ENCODE assay signal across 19 cellular contexts in genomic region chr22:37258810-37259472, GRCh38. TPM values are rescaled to one million over a fixed set of nuclear protein-coding genes. Genes with fewer than 3 reads are reported as not detected.
A peak's percentile ranks its signal among the peaks of the same experiment; 100 is the strongest.
DNase-seq lines count a peak whose midpoint lies in the region; FAIRE-seq and TF ChIP-seq lines count a peak whose summit lies in the region.
"Had no signal": no experiment of that assay in that cellular context is flagged by ENCODE, and none has a peak within 500 bp of the region (broad histone marks: within the 10 kb centered on the region; RNA-seq: fewer than 3 reads in every experiment).

No MANE protein-coding gene starts in this region.

- no peak overlapping the region for H3K4me3 Mint-ChIP-seq in T-helper 1 cell treated with Interleukin-12 subunit alpha and Interleukin-12 subunit beta and Interleukin-4 antibody, amounts not matched to agents 30 μg/mL and 1 μg/mL, for 36 hours
- H3K4me3 Mint-ChIP-seq: activated CD8-positive, alpha-beta T cell treated with anti-CD3 and anti-CD28 coated beads, Interleukin-2, amount 10 ng/mL, durations not matched to agents 7 days and 5 days had no signal

- H3K4me1 ChIP-seq in PC-9 (replicated peaks; ENCODE audit: insufficient read depth) (peaks cover 38% of the 10 kb centered on the region), hepatocyte (ENCODE audit: insufficient read depth) (peaks cover 15% of the 10 kb centered on the region), small intestine (ENCODE audit: control insufficient read depth in 2 of 2, insufficient read depth in 1 of 2, low read depth in 1 of 2, low read length in 1 of 2) (no peaks in the 10 kb centered on the region)
- H3K4me1 ChIP-seq: pancreas, thyroid gland had no signal

- 65% methylated on average over 14 of the region's 14 CpGs for WGBS in hepatocyte (ENCODE audit: low lambda C conversion rate, missing lambda C conversion rate)
- WGBS in small intestine, 3 donors, result 18 to 48% (median 37%) methylated on average over 14 of the region's 14 CpGs

- H3K27me3 Mint-ChIP-seq in T-helper 1 cell treated with Interleukin-12 subunit alpha and Interleukin-12 subunit beta and Interleukin-4 antibody, amounts not matched to agents 30 μg/mL and 1 μg/mL, for 36 hours (ENCODE audit: low read depth), result peaks cover 8% of the 10 kb centered on the region

- H3K9me2 ChIP-seq in PC-9 (ENCODE audit: insufficient read depth), result no peaks in the 10 kb centered on the region
- no peaks in the 10 kb centered on the region for H3K9me2 ChIP-seq in hepatocyte (replicated peaks; ENCODE audit: insufficient read depth)

- H3K4me2 ChIP-seq in PC-9 (peak overlapping the region; percentile 44), hepatocyte (peak overlapping the region; percentile 63)

- intact Hi-C loops in PC-9 (cut with micrococcal nuclease; ENCODE audit: unreplicated experiment), result loop anchor here (5.0 to 10.0 kb wide), 3 partner anchors 182 to 712 kb away; no protein-coding TSS in a partner anchor

- DNase-seq in T-helper 1 cell, result no peak
- no peak for DNase-seq in PC-9
- no peak for DNase-seq in hepatocyte (ENCODE audit: low spot score)
- DNase-seq in small intestine, result peak; percentile 38
- no peak for DNase-seq in NCI-H1417 treated with DMSO at 0.1 percent for 48 hours (lab: John Stamatoyannopoulos, UW)
- DNase-seq in NCI-H748 treated with DMSO at 0.1 percent for 48 hours (lab: John Stamatoyannopoulos, UW), result no peak
- no peak for DNase-seq in activated gamma-delta T cell treated with Interleukin-2 at 50 U/mL for 16 hours
- DNase-seq: activated CD8-positive, alpha-beta T cell treated with anti-CD3 and anti-CD28 coated beads, Interleukin-2, amount 10 ng/mL, durations not matched to agents 7 days and 5 days; cerebellar nuclear complex; NCI-H1105 treated with DMSO at 0.1 percent for 48 hours; NCI-H510A; pancreas; Right ventricle myocardium superior; thyroid gland had no signal

- H3K27ac Mint-ChIP-seq in T-helper 1 cell treated with Interleukin-12 subunit alpha and Interleukin-12 subunit beta and Interleukin-4 antibody, amounts not matched to agents 30 μg/mL and 1 μg/mL, for 36 hours, result peak overlapping the region; percentile 22
- H3K27ac Mint-ChIP-seq: activated CD8-positive, alpha-beta T cell treated with anti-CD3 and anti-CD28 coated beads, Interleukin-2, amount 10 ng/mL, durations not matched to agents 7 days and 5 days had no signal

- no peaks in the 10 kb centered on the region for H3K36me3 ChIP-seq in PC-9 (ENCODE audit: low read depth)
- H3K36me3 ChIP-seq in hepatocyte (replicated peaks; ENCODE audit: insufficient read depth, low read depth), result no peaks in the 10 kb centered on the region
- no peaks in the 10 kb centered on the region for H3K36me3 ChIP-seq in small intestine (ENCODE audit: control insufficient read depth in 2 of 2, insufficient read depth in 2 of 2, low read length in 2 of 2)
- H3K36me3 ChIP-seq: pancreas, thyroid gland had no signal

- CTCF ChIA-PET in PC-9 (lab: Charles Lee), result interaction anchor here (0.6 to 1.6 kb wide), 9 partner anchors 11 to 483 kb away, joined by 3 to 8 read pairs (median 4); partner anchors contain the start of gene IFT27

- peaks cover 39% of the 10 kb centered on the region for H3K4me1 Mint-ChIP-seq in T-helper 1 cell treated with Interleukin-12 subunit alpha and Interleukin-12 subunit beta and Interleukin-4 antibody, amounts not matched to agents 30 μg/mL and 1 μg/mL, for 36 hours (ENCODE audit: low read depth)

- no peak for TF ChIP-seq CTCF in PC-9 (conservative IDR thresholded peaks at IDR 0.05)
- no peak for TF ChIP-seq CTCF in hepatocyte (IDR thresholded peaks at IDR 0.05; ENCODE audit: poor library complexity)

- no peak overlapping the region for H2AFZ ChIP-seq in PC-9
- peak overlapping the region; percentile 13 for H2AFZ ChIP-seq in hepatocyte

- no peak for FAIRE-seq in small intestine (lab: Jason Lieb, UNC)
- FAIRE-seq: D721Med, pancreas had no signal

- peaks cover 21% of the 10 kb centered on the region for H3F3A ChIP-seq in PC-9 (ENCODE audit: insufficient read depth, low read depth)

- POLR2A ChIA-PET in PC-9 (lab: Charles Lee; ENCODE audit: unreplicated experiment), result interaction anchor here (0.7 kb wide), 1 partner anchor 493 kb away, joined by 4 read pairs; no protein-coding TSS in a partner anchor

- H3K36me3 Mint-ChIP-seq in T-helper 1 cell treated with Interleukin-12 subunit alpha and Interleukin-12 subunit beta and Interleukin-4 antibody, amounts not matched to agents 30 μg/mL and 1 μg/mL, for 36 hours (ENCODE audit: low read depth), result no peaks in the 10 kb centered on the region
- H3K36me3 Mint-ChIP-seq: activated naive CD4-positive, alpha-beta T cell treated with anti-CD3 and anti-CD28 coated beads, Interleukin-2, amount 50 U/mL, for 72 hours had no signal

- peaks cover under 1% of the 10 kb centered on the region for H3K9me3 Mint-ChIP-seq in T-helper 1 cell treated with Interleukin-12 subunit alpha and Interleukin-12 subunit beta and Interleukin-4 antibody, amounts not matched to agents 30 μg/mL and 1 μg/mL, for 36 hours
- H3K9me3 Mint-ChIP-seq: activated naive CD4-positive, alpha-beta T cell treated with anti-CD3 and anti-CD28 coated beads, Interleukin-2, amount 50 U/mL, for 72 hours had no signal

- H3K9me3 ChIP-seq in PC-9 (ENCODE audit: insufficient read depth, low read depth) (peaks cover 4% of the 10 kb centered on the region; the same call in 1 of the 2 replicates), hepatocyte (ENCODE audit: low read depth) (no peaks in the 10 kb centered on the region), small intestine (ENCODE audit: control insufficient read depth, low read depth) (no peaks in the 10 kb centered on the region)
- H3K9me3 ChIP-seq: pancreas, thyroid gland had no signal

- H3K4me3 ChIP-seq in PC-9 (no peak overlapping the region), hepatocyte (no peak overlapping the region), small intestine (ENCODE audit: low read depth in 1 of 2, low read length in 2 of 2) (no peak overlapping the region)
- H3K4me3 ChIP-seq: pancreas, thyroid gland had no signal

- no TSS peak for BruUV-seq in PC-9 (replicated peaks; lab: Mats Ljungman, UMichigan)

- H3K27me3 ChIP-seq in PC-9 (ENCODE audit: insufficient read depth, low read depth), result no peaks in the 10 kb centered on the region
- peaks cover 4% of the 10 kb centered on the region for H3K27me3 ChIP-seq in hepatocyte
- H3K27me3 ChIP-seq in small intestine (ENCODE audit: control insufficient read depth in 2 of 2, insufficient read depth in 2 of 2, low read length in 2 of 2), result peaks cover 0 to 4% of the 10 kb centered on the region in 2 donors
- H3K27me3 ChIP-seq: thyroid gland had no signal

- no peaks in the 10 kb centered on the region for H3K79me2 ChIP-seq in PC-9 (ENCODE audit: low read depth)
- no peaks in the 10 kb centered on the region for H3K79me2 ChIP-seq in hepatocyte

- H3K27ac ChIP-seq in PC-9 (no peak overlapping the region), hepatocyte (no peak overlapping the region), small intestine (ENCODE audit: low read depth in 1 of 2, low read length in 1 of 2) (no peak overlapping the region)
- H3K27ac ChIP-seq: pancreas, thyroid gland had no signal

- no peaks in the 10 kb centered on the region for H4K20me1 ChIP-seq in PC-9 (ENCODE audit: insufficient read depth)
- no peaks in the 10 kb centered on the region for H4K20me1 ChIP-seq in hepatocyte (ENCODE audit: insufficient read depth, poor library complexity, severe bottlenecking)

RNA-seq across cellular contexts. Expression of gene RAC2, which starts 14.9 kb away (rescaled TPM):
- total RNA-seq in PC-9 (2021), result 79.9 and 90.5 TPM in 2 replicates
- total RNA-seq in hepatocyte, result 4.7 and 10.5 TPM in 2 replicates
- polyA plus RNA-seq in hepatocyte, result 9.9 and 11.3 TPM in 2 replicates
- polyA plus RNA-seq in small intestine, result 10 to 100 TPM; 12.1 to 41.1 (median 29.3) TPM

RNA-seq across cellular contexts. Expression of gene CYTH4, which starts 23.4 kb away (rescaled TPM):
- total RNA-seq in PC-9 (2021) (not detected in 2 replicates), hepatocyte (0.57 and 0.96 TPM in 2 replicates)
- polyA plus RNA-seq in hepatocyte (0.24 and 0.94 TPM in 2 replicates), small intestine (1 to 10 TPM; 1.1 to 5.4 (median 3.3) TPM)
- total RNA-seq: epithelial cell of proximal tubule had no signal

RNA-seq across cellular contexts. Expression of gene SSTR3, which starts 46.7 kb away (rescaled TPM):
- total RNA-seq in PC-9 (2021) (not detected in 2 replicates), hepatocyte (1.3 and 2.8 TPM in 2 replicates)
- polyA plus RNA-seq in hepatocyte (0.47 and 0.97 TPM in 2 replicates), small intestine (under 1 TPM in 1 of 3 donors, not detected in 2; 0.09 TPM)
- total RNA-seq: A172, epithelial cell of proximal tubule, Right ventricle myocardium superior had no signal
